9 cellular contexts compared by ENCODE assay signal in the genomic region with DNA sequence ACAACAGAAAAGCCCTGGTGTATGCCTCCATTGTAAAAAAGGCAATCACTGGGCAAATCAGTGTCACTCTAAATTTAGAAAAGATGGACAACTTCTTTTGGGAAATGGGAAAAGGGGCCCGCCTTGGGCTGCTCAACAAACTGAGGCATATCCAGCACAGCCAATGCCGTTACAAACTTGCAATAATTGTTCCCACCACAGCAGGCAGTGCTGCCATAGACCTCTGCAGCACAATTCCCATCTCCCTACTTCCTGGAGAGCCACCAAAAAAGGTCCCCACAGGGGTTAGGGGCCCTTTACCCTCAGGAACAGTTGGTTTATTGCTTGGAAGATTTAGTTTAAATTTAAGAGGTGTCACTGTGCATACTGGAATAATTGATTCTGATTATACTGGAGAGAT. TPM values are rescaled to one million over a fixed set of nuclear protein-coding genes. Genes with fewer than 3 reads are reported as not detected.
"Had no signal": no experiment of that assay in that cellular context is flagged by ENCODE, and none has a peak within 500 bp of the region (broad histone marks: within the 10 kb centered on the region; RNA-seq: fewer than 3 reads in every experiment).

No MANE protein-coding gene starts in this region.

- ATAC-seq: GM12878 had no signal

- DNase-seq: GDM1, GF-D8 had no signal

- FAIRE-seq: G401.6, GM12878, GM12891, GM12892, GM18507, GM19239 had no signal

- H3K4me3 ChIP-seq: GM12878 had no signal

RNA-seq across cellular contexts. Expression of a gene that starts 16.4 kb away (rescaled TPM):
- total RNA-seq: G401, GM12878 had no signal
- polyA plus RNA-seq: GM12878 had no signal

RNA-seq across cellular contexts. Expression of a gene that starts 26.7 kb away (rescaled TPM):
- total RNA-seq: G401 had no signal

RNA-seq across cellular contexts. Expression of a gene that starts 36.6 kb away (rescaled TPM):
- total RNA-seq: G401, GM12878 had no signal
- polyA plus RNA-seq: GM12878 had no signal
